ENCODE assay signal across 1 cellular context in genomic region chr17:17900615-17901520, GRCh38.
TF ChIP-seq lines count a peak whose summit lies in the region.

No MANE protein-coding gene starts in this region.

TF ChIP-seq in HepG2, 621 proteins besides CTCF, POLR2A, EP300 and RAD21 (continued from another document and continues in another):
- TF ChIP-seq FOXP4 (CRISPR knock-in tag; IDR thresholded peaks at IDR 0.05) (peak; percentile 51), RBM22 (optimal IDR thresholded peaks at IDR 0.05; ENCODE audit: low read length) (no peak), LRRFIP1 (CRISPR knock-in tag; conservative IDR thresholded peaks at IDR 0.05) (no peak), ZSCAN25 (CRISPR knock-in tag; IDR thresholded peaks at IDR 0.05) (0 out of 2 replicates have a peak, but pooled peaks have one; percentile 55), ONECUT2 (CRISPR knock-in tag; IDR thresholded peaks at IDR 0.05) (no peak), ZGPAT (CRISPR knock-in tag; IDR thresholded peaks at IDR 0.05) (peak; percentile 74), SMAD9 (CRISPR knock-in tag; IDR thresholded peaks at IDR 0.05) (no peak), ZSCAN29 (CRISPR knock-in tag; conservative IDR thresholded peaks at IDR 0.05) (no peak), SNAI1 (CRISPR knock-in tag; IDR thresholded peaks at IDR 0.05; ENCODE audit: borderline replicate concordance) (0 out of 2 replicates have a peak, but pooled peaks have one; percentile 27), MBD4 (IDR thresholded peaks at IDR 0.05; ENCODE audit: borderline replicate concordance, low read length) (no peak), ZNF891 (CRISPR knock-in tag; IDR thresholded peaks at IDR 0.05) (no peak), ZBTB1 (CRISPR knock-in tag; IDR thresholded peaks at IDR 0.05; ENCODE audit: borderline replicate concordance) (no peak), SP140L (CRISPR knock-in tag; IDR thresholded peaks at IDR 0.05; ENCODE audit: borderline replicate concordance) (no peak), CCAR2 (optimal IDR thresholded peaks at IDR 0.05; ENCODE audit: low read depth, low read length) (no peak), HNF1B (CRISPR knock-in tag; IDR thresholded peaks at IDR 0.05) (peak; percentile 86; the same call in 1 of the 2 replicates), ZBED4 (CRISPR knock-in tag; IDR thresholded peaks at IDR 0.05; ENCODE audit: borderline replicate concordance) (no peak), ZNF335 (CRISPR knock-in tag; IDR thresholded peaks at IDR 0.05) (0 out of 2 replicates have a peak, but pooled peaks have one; percentile 30), MAX (IDR thresholded peaks at IDR 0.05) (0 out of 2 replicates have a peak, but pooled peaks have one; percentile 48), ZNF580 (CRISPR knock-in tag; IDR thresholded peaks at IDR 0.05; ENCODE audit: borderline replicate concordance, low read depth) (peak; percentile 72; the same call in 1 of the 2 replicates), ZXDC (CRISPR knock-in tag; IDR thresholded peaks at IDR 0.05) (no peak), ZNF570 (CRISPR knock-in tag; IDR thresholded peaks at IDR 0.05; ENCODE audit: borderline replicate concordance) (no peak), MEIS2 (CRISPR knock-in tag; IDR thresholded peaks at IDR 0.05) (peak; percentile 25; the same call in 1 of the 2 replicates), SYNCRIP (IDR thresholded peaks at IDR 0.05; ENCODE audit: insufficient read depth, low read depth, low read length) (no peak), NCOA2 (CRISPR knock-in tag; IDR thresholded peaks at IDR 0.05) (peak; percentile 81), NCOR1 (IDR thresholded peaks at IDR 0.05; ENCODE audit: borderline replicate concordance, low read length) (peak; percentile 75; the same call in 1 of the 2 replicates), CBX5 (CRISPR knock-in tag; IDR thresholded peaks at IDR 0.05; ENCODE audit: borderline replicate concordance) (peak; percentile 88; the same call in 1 of the 2 replicates), TEF (CRISPR knock-in tag; IDR thresholded peaks at IDR 0.05) (no peak), FOXP1 (IDR thresholded peaks at IDR 0.05) (no peak), FOXP1 (CRISPR knock-in tag; IDR thresholded peaks at IDR 0.05) (0 out of 2 replicates have a peak, but pooled peaks have one; percentile 23), GTF3A (CRISPR knock-in tag; conservative IDR thresholded peaks at IDR 0.05) (no peak), HDAC6 (IDR thresholded peaks at IDR 0.05; ENCODE audit: low read depth, low read length) (no peak), ZNF687 (CRISPR knock-in tag; IDR thresholded peaks at IDR 0.05) (peak; percentile 51), ZNF883 (CRISPR knock-in tag; IDR thresholded peaks at IDR 0.05; ENCODE audit: not compliant biosample characterization) (peak; percentile 29), NR2F6 (IDR thresholded peaks at IDR 0.05) (peak; percentile 56), NR2F6 (CRISPR knock-in tag; IDR thresholded peaks at IDR 0.05) (peak; percentile 89)
